ENCODE assay signal across 21 cellular contexts in genomic region chr14:30472001-30472400, GRCh38.
"Had no signal": no experiment of that assay in that cellular context is flagged by ENCODE, and none has a peak within 500 bp of the region (broad histone marks: within the 10 kb centered on the region; RNA-seq: fewer than 3 reads in every experiment).

No MANE protein-coding gene starts in this region.

- H3K9me3 ChIP-seq: esophagus muscularis mucosa, gastroesophageal sphincter, heart left ventricle, lower lobe of right lung, mucosa of descending colon had no signal

- H2AFZ ChIP-seq: hepatocyte had no signal

- H3K4me1 ChIP-seq: esophagus muscularis mucosa, foreskin keratinocyte, gastroesophageal sphincter, heart left ventricle, lower lobe of right lung had no signal

- H3K79me2 ChIP-seq: hepatocyte had no signal

- H3K4me2 ChIP-seq: hepatocyte had no signal

- H3K27ac ChIP-seq: coronary artery, dorsolateral prefrontal cortex, esophagus muscularis mucosa, foreskin keratinocyte, gastroesophageal sphincter, heart left ventricle, hepatocyte, lower lobe of right lung had no signal

- DNase-seq: dermis blood vessel endothelial cell; dorsolateral prefrontal cortex; effector CD4-positive, alpha-beta T cell; effector memory CD4-positive, alpha-beta T cell; foreskin keratinocyte; heart left ventricle; hypothalamus; immature natural killer cell; islet precursor cell; kidney; kidney glomerular epithelial cell; left colon; lower lobe of right lung; mesenchymal stem cell; mucosa of descending colon; naive B cell had no signal

- ATAC-seq: foreskin keratinocyte, gastroesophageal sphincter, left colon, left lobe of liver, lower lobe of right lung, mucosa of descending colon had no signal

- H3K4me3 ChIP-seq: coronary artery, dorsolateral prefrontal cortex, esophagus muscularis mucosa, gastroesophageal sphincter, heart left ventricle, hepatocyte, lower lobe of right lung, mucosa of descending colon had no signal

- H3K27me3 ChIP-seq: dorsolateral prefrontal cortex, esophagus muscularis mucosa, foreskin keratinocyte, gastroesophageal sphincter, heart left ventricle, hepatocyte had no signal

- H3K36me3 ChIP-seq: esophagus muscularis mucosa, gastroesophageal sphincter, heart left ventricle, lower lobe of right lung had no signal
